ENCODE assay signal across 10 cellular contexts in genomic region chr1:53888716-53889115, GRCh38. TPM values are rescaled to one million over a fixed set of nuclear protein-coding genes. Genes with fewer than 3 reads are reported as not detected.
DNase-seq lines count a peak whose midpoint lies in the region; ATAC-seq, FAIRE-seq and TF ChIP-seq lines count a peak whose summit lies in the region.
"Had no signal": no experiment of that assay in that cellular context is flagged by ENCODE, and none has a peak within 500 bp of the region (broad histone marks: within the 10 kb centered on the region; RNA-seq: fewer than 3 reads in every experiment).

No MANE protein-coding gene starts in this region.

- no peaks in the 10 kb centered on the region for H3K9me3 ChIP-seq in astrocyte (ENCODE audit: insufficient read depth, low read depth, low read length)
- H3K9me3 ChIP-seq in right lobe of liver: no peaks in the 10 kb centered on the region
- H3K9me3 ChIP-seq in tibial nerve: no peaks in the 10 kb centered on the region

- no peaks in the 10 kb centered on the region for H3K79me2 ChIP-seq in astrocyte (ENCODE audit: insufficient read depth, low read length)

- peak overlapping the region; percentile 81 for H3K4me3 ChIP-seq in astrocyte (ENCODE audit: insufficient read depth, low read depth, low read length)
- H3K4me3 ChIP-seq in right lobe of liver: peak overlapping the region; percentile 68 to 99 (median 86)
- peak overlapping the region in 3 of 4 donors; percentile 76 to 89 (median 87) for H3K4me3 ChIP-seq in tibial nerve

- no peak for ATAC-seq in right lobe of liver
- no peak for ATAC-seq in HG03457 (IDR thresholded peaks at IDR 0.05; ENCODE audit: unreplicated experiment)
- ATAC-seq in HG02870 (IDR thresholded peaks at IDR 0.05; ENCODE audit: unreplicated experiment): no peak

- H3K4me3 Mint-ChIP-seq in activated naive CD4-positive, alpha-beta T cell treated with anti-CD3 and anti-CD28 coated beads, Interleukin-2, amount 50 U/mL, for 24 hours: peak overlapping the region; percentile 98
- H3K4me3 Mint-ChIP-seq in astrocyte (ENCODE audit: unreplicated experiment): peak overlapping the region; percentile 96

- H3K36me3 ChIP-seq in astrocyte (ENCODE audit: insufficient read depth, low read length) (no peaks in the 10 kb centered on the region), right lobe of liver (peaks cover 0 to 4% (median 0%) of the 10 kb centered on the region in 4 donors), tibial nerve (peaks cover 0 to 34% (median 0%) of the 10 kb centered on the region in 3 donors)

- H3K27ac ChIP-seq in astrocyte (ENCODE audit: low read depth, low read length) (no peak overlapping the region), right lobe of liver (peak overlapping the region in 2 of 3 donors; percentile 73 to 92), tibial nerve (peak overlapping the region in 3 of 4 donors; percentile 63 to 85 (median 83))

- H3K36me3 Mint-ChIP-seq in activated naive CD4-positive, alpha-beta T cell treated with anti-CD3 and anti-CD28 coated beads, Interleukin-2, amount 50 U/mL, for 24 hours: peaks cover 3% of the 10 kb centered on the region
- H3K36me3 Mint-ChIP-seq in astrocyte (ENCODE audit: low read depth, unreplicated experiment): peaks cover 3% of the 10 kb centered on the region

- peak overlapping the region; percentile 90 for H3K4me2 ChIP-seq in astrocyte (ENCODE audit: low read length)

- no peaks in the 10 kb centered on the region for H4K20me1 ChIP-seq in astrocyte (ENCODE audit: insufficient read depth, low read length)

- no peak for TF ChIP-seq EP300 in tibial nerve (IDR thresholded peaks at IDR 0.05)

- peak overlapping the region; percentile 98 for H3K27ac Mint-ChIP-seq in activated naive CD4-positive, alpha-beta T cell treated with anti-CD3 and anti-CD28 coated beads, Interleukin-2, amount 50 U/mL, for 24 hours
- peak overlapping the region; percentile 86 for H3K27ac Mint-ChIP-seq in astrocyte (ENCODE audit: unreplicated experiment)

- DNase-seq in activated naive CD4-positive, alpha-beta T cell treated with Interleukin-2 at 50 U/mL for 16 hours: no peak
- DNase-seq in astrocyte (ENCODE audit: low read depth) (no peak), right lobe of liver (no peak), tibial nerve (ENCODE audit: low spot score in 2 of 2) (no peak), NCI-H2107 (lab: John Stamatoyannopoulos, UW) (no peak)
- DNase-seq: left colon, NCI-H1694 treated with DMSO at 0.1 percent for 48 hours had no signal

- H3K27me3 ChIP-seq in astrocyte (ENCODE audit: insufficient read depth, low read length) (no peaks in the 10 kb centered on the region), right lobe of liver (no peaks in the 10 kb centered on the region), tibial nerve (no peaks in the 10 kb centered on the region)

- FAIRE-seq in astrocyte (lab: Jason Lieb, UNC): no peak

- H3K4me1 Mint-ChIP-seq in activated naive CD4-positive, alpha-beta T cell treated with anti-CD3 and anti-CD28 coated beads, Interleukin-2, amount 50 U/mL, for 24 hours: peaks cover 50% of the 10 kb centered on the region
- H3K4me1 Mint-ChIP-seq in astrocyte (ENCODE audit: low read depth, unreplicated experiment): no peaks in the 10 kb centered on the region

- TF ChIP-seq CTCF in astrocyte (IDR thresholded peaks at IDR 0.05; ENCODE audit: insufficient read depth, low read depth, low read length): no peak
- no peak for TF ChIP-seq CTCF in right lobe of liver (IDR thresholded peaks at IDR 0.05)
- no peak for TF ChIP-seq CTCF in tibial nerve (IDR thresholded peaks at IDR 0.05)

- no peaks in the 10 kb centered on the region for H3K27me3 Mint-ChIP-seq in activated naive CD4-positive, alpha-beta T cell treated with anti-CD3 and anti-CD28 coated beads, Interleukin-2, amount 50 U/mL, for 24 hours
- H3K27me3 Mint-ChIP-seq in astrocyte (ENCODE audit: low read depth, unreplicated experiment): peaks cover 2% of the 10 kb centered on the region

- no peaks in the 10 kb centered on the region for H3K9me3 Mint-ChIP-seq in activated naive CD4-positive, alpha-beta T cell treated with anti-CD3 and anti-CD28 coated beads, Interleukin-2, amount 50 U/mL, for 24 hours
- peaks cover 3% of the 10 kb centered on the region for H3K9me3 Mint-ChIP-seq in astrocyte (ENCODE audit: unreplicated experiment)

- H3K9ac ChIP-seq in astrocyte (ENCODE audit: low read length): no peak overlapping the region

- WGBS in right lobe of liver (ENCODE audit: insufficient coverage, low coverage, low lambda C conversion rate, missing lambda C conversion rate): 19% methylated on average over 1 of the region's 1 CpG
- 50 to 89% methylated on average over 1 of the region's 1 CpG for WGBS in tibial nerve, 2 donors

- peaks cover 8% of the 10 kb centered on the region for H3K4me1 ChIP-seq in astrocyte (ENCODE audit: insufficient read depth, low read length)
- peaks cover 0 to 46% (median 17%) of the 10 kb centered on the region in 4 donors for H3K4me1 ChIP-seq in right lobe of liver
- H3K4me1 ChIP-seq in tibial nerve: peaks cover 0 to 29% (median 6%) of the 10 kb centered on the region in 4 donors

- no peak overlapping the region for H2AFZ ChIP-seq in astrocyte (ENCODE audit: low read depth, low read length)

- TF ChIP-seq POLR2A in right lobe of liver (IDR thresholded peaks at IDR 0.05): no peak
- no peak for TF ChIP-seq POLR2A in tibial nerve (IDR thresholded peaks at IDR 0.05)

- intact Hi-C loops in right lobe of liver (cut with DNase I): no loop called here

RNA-seq across cellular contexts. Expression of gene YIPF1, which starts 0.9 kb away (rescaled TPM):
- total RNA-seq in astrocyte (27.1 and 27.5 TPM in 2 replicates), right lobe of liver (10 to 100 TPM; 20.5 to 34.5 (median 25.4) TPM), tibial nerve (10 to 100 TPM; 17.8 to 31.2 (median 24.4) TPM)

RNA-seq across cellular contexts. Expression of gene DIO1, which starts 5.3 kb away (rescaled TPM):
- not detected in 2 replicates for total RNA-seq in astrocyte
- 100 to 1,000 TPM in 3 of 6 experiments, 10 to 100 TPM in 3; 27.2 to 132 (median 72.1) TPM for total RNA-seq in right lobe of liver
- total RNA-seq in tibial nerve: not detected

RNA-seq across cellular contexts. Expression of gene NDC1, which starts 50.6 kb away (rescaled TPM):
- 14.1 and 14.8 TPM in 2 replicates for total RNA-seq in astrocyte
- total RNA-seq in right lobe of liver: 10 to 100 TPM in 2 of 6 experiments, 1 to 10 TPM in 4; 4.3 to 10.9 (median 5.7) TPM
- 10 to 100 TPM in 3 of 4 donors, 1 to 10 TPM in 1; 8.0 to 13.5 (median 11.5) TPM for total RNA-seq in tibial nerve

RNA-seq across cellular contexts. Expression of gene IFT25, which starts 56.8 kb away (rescaled TPM):
- total RNA-seq in astrocyte: 25.7 and 29.4 TPM in 2 replicates
- total RNA-seq in right lobe of liver: 10 to 100 TPM; 11.7 to 19.3 (median 12.9) TPM
- 10 to 100 TPM; 15.5 to 39.9 (median 26.8) TPM for total RNA-seq in tibial nerve

RNA-seq across cellular contexts. Expression of gene LRRC42, which starts 57.4 kb away (rescaled TPM):
- total RNA-seq in astrocyte (51.1 and 54.6 TPM in 2 replicates), right lobe of liver (10 to 100 TPM in 4 of 6 experiments, 1 to 10 TPM in 2; 9.7 to 19.9 (median 14.8) TPM), tibial nerve (10 to 100 TPM; 26.1 to 29.5 (median 26.8) TPM)

Comparison
In these comparisons a context has a peak if more than half of its experiments do, and no peak if none do; other contexts are left out.
1. RNA of gene DIO1, which starts 5.3 kb away (total RNA-seq): 27.2 to 132 TPM in right lobe of liver; not detected in astrocyte and not detected in tibial nerve; every median in the first group is over 10 times any median in the second.
2. Peak in every context shown above with its lines, with median percentiles within 50 percentile points of each other: H3K4me3 ChIP-seq.